Comparison of ENCODE assay signal across 1 cellular context in the genomic region with DNA sequence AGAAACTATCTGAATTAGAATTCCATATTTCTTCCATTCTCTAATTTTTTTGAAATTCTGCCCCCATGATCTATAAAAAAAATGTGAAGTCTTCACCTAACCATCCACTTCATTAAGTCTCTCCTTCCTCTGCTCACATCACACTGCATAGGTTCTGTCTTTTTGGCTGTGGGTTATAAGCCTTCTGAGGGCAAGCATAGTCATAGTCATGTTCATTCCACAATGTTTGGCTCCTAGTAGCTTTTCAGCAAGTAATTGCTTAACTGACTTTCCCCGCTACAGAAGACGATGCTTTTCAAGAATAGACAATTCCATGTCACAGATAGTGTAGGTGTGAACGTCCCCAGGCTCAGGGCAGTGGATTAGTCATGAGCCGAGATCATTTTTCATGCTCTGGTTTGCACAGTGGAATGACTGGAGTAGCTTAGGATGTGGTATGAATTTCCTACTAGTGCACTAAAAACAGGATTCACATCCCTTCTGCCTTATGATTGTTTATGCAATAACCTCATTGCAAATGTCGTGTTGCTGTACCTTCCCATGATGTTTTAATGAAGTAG.
TF ChIP-seq lines count a peak whose summit lies in the region.

No MANE protein-coding gene starts in this region.

TF ChIP-seq in HEK293, 187 proteins besides CTCF, POLR2A, EP300 and RAD21 (continued from another document):
- TF ChIP-seq SCRT1 (tag by site-specific recombination; IDR thresholded peaks at IDR 0.05; ENCODE audit: borderline replicate concordance), result no peak
- TF ChIP-seq, protein P1, sequence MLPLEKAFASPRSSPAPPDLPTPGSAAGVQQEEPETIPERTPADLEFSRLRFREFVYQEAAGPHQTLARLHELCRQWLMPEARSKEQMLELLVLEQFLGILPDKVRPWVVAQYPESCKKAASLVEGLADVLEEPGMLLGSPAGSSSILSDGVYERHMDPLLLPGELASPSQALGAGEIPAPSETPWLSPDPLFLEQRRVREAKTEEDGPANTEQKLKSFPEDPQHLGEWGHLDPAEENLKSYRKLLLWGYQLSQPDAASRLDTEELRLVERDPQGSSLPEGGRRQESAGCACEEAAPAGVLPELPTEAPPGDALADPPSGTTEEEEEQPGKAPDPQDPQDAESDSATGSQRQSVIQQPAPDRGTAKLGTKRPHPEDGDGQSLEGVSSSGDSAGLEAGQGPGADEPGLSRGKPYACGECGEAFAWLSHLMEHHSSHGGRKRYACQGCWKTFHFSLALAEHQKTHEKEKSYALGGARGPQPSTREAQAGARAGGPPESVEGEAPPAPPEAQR (tag by site-specific recombination; IDR thresholded peaks at IDR 0.05), result no peak
- no peak for TF ChIP-seq ZNF211 (tag by site-specific recombination; IDR thresholded peaks at IDR 0.05; ENCODE audit: low read depth)
- TF ChIP-seq, protein P2, sequence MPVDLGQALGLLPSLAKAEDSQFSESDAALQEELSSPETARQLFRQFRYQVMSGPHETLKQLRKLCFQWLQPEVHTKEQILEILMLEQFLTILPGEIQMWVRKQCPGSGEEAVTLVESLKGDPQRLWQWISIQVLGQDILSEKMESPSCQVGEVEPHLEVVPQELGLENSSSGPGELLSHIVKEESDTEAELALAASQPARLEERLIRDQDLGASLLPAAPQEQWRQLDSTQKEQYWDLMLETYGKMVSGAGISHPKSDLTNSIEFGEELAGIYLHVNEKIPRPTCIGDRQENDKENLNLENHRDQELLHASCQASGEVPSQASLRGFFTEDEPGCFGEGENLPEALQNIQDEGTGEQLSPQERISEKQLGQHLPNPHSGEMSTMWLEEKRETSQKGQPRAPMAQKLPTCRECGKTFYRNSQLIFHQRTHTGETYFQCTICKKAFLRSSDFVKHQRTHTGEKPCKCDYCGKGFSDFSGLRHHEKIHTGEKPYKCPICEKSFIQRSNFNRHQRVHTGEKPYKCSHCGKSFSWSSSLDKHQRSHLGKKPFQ (tag by site-specific recombination; IDR thresholded peaks at IDR 0.05), result 0 out of 2 replicates have a peak, but pooled peaks have one; percentile 21
- TF ChIP-seq ZSCAN30 (tag by site-specific recombination; IDR thresholded peaks at IDR 0.05), result no peak
- TF ChIP-seq, protein P3, sequence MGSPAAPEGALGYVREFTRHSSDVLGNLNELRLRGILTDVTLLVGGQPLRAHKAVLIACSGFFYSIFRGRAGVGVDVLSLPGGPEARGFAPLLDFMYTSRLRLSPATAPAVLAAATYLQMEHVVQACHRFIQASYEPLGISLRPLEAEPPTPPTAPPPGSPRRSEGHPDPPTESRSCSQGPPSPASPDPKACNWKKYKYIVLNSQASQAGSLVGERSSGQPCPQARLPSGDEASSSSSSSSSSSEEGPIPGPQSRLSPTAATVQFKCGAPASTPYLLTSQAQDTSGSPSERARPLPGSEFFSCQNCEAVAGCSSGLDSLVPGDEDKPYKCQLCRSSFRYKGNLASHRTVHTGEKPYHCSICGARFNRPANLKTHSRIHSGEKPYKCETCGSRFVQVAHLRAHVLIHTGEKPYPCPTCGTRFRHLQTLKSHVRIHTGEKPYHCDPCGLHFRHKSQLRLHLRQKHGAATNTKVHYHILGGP (tag by site-specific recombination; IDR thresholded peaks at IDR 0.05), result peak; percentile 46; the same call in 1 of the 2 replicates
- no peak for TF ChIP-seq ZFP41 (tag by site-specific recombination; IDR thresholded peaks at IDR 0.05; ENCODE audit: borderline replicate concordance)
- TF ChIP-seq, protein P4, sequence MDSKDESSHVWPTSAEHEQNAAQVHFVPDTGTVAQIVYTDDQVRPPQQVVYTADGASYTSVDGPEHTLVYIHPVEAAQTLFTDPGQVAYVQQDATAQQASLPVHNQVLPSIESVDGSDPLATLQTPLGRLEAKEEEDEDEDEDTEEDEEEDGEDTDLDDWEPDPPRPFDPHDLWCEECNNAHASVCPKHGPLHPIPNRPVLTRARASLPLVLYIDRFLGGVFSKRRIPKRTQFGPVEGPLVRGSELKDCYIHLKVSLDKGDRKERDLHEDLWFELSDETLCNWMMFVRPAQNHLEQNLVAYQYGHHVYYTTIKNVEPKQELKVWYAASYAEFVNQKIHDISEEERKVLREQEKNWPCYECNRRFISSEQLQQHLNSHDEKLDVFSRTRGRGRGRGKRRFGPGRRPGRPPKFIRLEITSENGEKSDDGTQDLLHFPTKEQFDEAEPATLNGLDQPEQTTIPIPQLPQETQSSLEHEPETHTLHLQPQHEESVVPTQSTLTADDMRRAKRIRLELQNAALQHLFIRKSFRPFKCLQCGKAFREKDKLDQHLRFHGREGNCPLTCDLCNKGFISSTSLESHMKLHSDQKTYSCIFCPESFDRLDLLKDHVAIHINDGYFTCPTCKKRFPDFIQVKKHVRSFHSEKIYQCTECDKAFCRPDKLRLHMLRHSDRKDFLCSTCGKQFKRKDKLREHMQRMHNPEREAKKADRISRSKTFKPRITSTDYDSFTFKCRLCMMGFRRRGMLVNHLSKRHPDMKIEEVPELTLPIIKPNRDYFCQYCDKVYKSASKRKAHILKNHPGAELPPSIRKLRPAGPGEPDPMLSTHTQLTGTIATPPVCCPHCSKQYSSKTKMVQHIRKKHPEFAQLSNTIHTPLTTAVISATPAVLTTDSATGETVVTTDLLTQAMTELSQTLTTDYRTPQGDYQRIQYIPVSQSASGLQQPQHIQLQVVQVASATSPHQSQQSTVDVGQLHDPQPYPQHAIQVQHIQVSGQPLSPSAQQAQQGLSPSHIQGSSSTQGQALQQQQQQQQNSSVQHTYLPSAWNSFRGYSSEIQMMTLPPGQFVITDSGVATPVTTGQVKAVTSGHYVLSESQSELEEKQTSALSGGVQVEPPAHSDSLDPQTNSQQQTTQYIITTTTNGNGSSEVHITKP (tag by site-specific recombination; IDR thresholded peaks at IDR 0.05), result peak; percentile 50; the same call in 1 of the 2 replicates
- TF ChIP-seq ZNF214 (tag by site-specific recombination; IDR thresholded peaks at IDR 0.05; ENCODE audit: borderline replicate concordance), result no peak
- TF ChIP-seq, protein P5, sequence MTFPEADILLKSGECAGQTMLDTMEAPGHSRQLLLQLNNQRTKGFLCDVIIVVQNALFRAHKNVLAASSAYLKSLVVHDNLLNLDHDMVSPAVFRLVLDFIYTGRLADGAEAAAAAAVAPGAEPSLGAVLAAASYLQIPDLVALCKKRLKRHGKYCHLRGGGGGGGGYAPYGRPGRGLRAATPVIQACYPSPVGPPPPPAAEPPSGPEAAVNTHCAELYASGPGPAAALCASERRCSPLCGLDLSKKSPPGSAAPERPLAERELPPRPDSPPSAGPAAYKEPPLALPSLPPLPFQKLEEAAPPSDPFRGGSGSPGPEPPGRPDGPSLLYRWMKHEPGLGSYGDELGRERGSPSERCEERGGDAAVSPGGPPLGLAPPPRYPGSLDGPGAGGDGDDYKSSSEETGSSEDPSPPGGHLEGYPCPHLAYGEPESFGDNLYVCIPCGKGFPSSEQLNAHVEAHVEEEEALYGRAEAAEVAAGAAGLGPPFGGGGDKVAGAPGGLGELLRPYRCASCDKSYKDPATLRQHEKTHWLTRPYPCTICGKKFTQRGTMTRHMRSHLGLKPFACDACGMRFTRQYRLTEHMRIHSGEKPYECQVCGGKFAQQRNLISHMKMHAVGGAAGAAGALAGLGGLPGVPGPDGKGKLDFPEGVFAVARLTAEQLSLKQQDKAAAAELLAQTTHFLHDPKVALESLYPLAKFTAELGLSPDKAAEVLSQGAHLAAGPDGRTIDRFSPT (tag by site-specific recombination; IDR thresholded peaks at IDR 0.05), result no peak
- TF ChIP-seq, protein P6, sequence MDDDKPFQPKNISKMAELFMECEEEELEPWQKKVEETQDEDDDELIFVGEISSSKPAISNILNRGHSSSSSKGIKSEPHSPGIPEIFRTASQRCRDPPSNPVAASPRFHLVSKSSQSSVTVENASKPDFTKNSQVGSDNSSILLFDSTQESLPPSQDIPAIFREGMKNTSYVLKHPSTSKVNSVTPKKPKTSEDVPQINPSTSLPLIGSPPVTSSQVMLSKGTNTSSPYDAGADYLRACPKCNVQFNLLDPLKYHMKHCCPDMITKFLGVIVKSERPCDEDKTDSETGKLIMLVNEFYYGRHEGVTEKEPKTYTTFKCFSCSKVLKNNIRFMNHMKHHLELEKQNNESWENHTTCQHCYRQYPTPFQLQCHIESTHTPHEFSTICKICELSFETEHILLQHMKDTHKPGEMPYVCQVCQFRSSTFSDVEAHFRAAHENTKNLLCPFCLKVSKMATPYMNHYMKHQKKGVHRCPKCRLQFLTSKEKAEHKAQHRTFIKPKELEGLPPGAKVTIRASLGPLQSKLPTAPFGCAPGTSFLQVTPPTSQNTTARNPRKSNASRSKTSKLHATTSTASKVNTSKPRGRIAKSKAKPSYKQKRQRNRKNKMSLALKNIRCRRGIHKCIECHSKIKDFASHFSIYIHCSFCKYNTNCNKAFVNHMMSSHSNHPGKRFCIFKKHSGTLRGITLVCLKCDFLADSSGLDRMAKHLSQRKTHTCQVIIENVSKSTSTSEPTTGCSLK (tag by site-specific recombination; IDR thresholded peaks at IDR 0.05), result no peak
- TF ChIP-seq ZNF394 (tag by site-specific recombination; IDR thresholded peaks at IDR 0.05; ENCODE audit: borderline replicate concordance), result peak; percentile 73; the same call in 1 of the 2 replicates
- TF ChIP-seq ZNF132 (tag by site-specific recombination; IDR thresholded peaks at IDR 0.05; ENCODE audit: borderline replicate concordance), result no peak
- TF ChIP-seq ZBTB1 (tag by site-specific recombination; IDR thresholded peaks at IDR 0.05), result no peak
- no peak for TF ChIP-seq ZNF114 (tag by site-specific recombination; IDR thresholded peaks at IDR 0.05)
- TF ChIP-seq ZBTB8A (tag by site-specific recombination; IDR thresholded peaks at IDR 0.05), result no peak
- TF ChIP-seq ZBTB21 (tag by site-specific recombination; IDR thresholded peaks at IDR 0.05), result no peak
- no peak for TF ChIP-seq ZNF37A (tag by site-specific recombination; IDR thresholded peaks at IDR 0.05)
- no peak for TF ChIP-seq ZIC2 (tag by site-specific recombination; IDR thresholded peaks at IDR 0.05)
- 0 out of 2 replicates have a peak, but pooled peaks have one; percentile 10 for TF ChIP-seq ZNF600 (tag by site-specific recombination; IDR thresholded peaks at IDR 0.05)
- TF ChIP-seq, protein P7, sequence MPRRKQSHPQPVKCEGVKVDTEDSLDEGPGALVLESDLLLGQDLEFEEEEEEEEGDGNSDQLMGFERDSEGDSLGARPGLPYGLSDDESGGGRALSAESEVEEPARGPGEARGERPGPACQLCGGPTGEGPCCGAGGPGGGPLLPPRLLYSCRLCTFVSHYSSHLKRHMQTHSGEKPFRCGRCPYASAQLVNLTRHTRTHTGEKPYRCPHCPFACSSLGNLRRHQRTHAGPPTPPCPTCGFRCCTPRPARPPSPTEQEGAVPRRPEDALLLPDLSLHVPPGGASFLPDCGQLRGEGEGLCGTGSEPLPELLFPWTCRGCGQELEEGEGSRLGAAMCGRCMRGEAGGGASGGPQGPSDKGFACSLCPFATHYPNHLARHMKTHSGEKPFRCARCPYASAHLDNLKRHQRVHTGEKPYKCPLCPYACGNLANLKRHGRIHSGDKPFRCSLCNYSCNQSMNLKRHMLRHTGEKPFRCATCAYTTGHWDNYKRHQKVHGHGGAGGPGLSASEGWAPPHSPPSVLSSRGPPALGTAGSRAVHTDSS (tag by site-specific recombination; IDR thresholded peaks at IDR 0.05), result no peak
- TF ChIP-seq, protein P8, sequence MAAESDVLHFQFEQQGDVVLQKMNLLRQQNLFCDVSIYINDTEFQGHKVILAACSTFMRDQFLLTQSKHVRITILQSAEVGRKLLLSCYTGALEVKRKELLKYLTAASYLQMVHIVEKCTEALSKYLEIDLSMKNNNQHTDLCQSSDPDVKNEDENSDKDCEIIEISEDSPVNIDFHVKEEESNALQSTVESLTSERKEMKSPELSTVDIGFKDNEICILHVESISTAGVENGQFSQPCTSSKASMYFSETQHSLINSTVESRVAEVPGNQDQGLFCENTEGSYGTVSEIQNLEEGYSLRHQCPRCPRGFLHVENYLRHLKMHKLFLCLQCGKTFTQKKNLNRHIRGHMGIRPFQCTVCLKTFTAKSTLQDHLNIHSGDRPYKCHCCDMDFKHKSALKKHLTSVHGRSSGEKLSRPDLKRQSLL (tag by site-specific recombination; IDR thresholded peaks at IDR 0.05), result no peak
- no peak for TF ChIP-seq ZNF341 (tag by site-specific recombination; IDR thresholded peaks at IDR 0.05; ENCODE audit: low read depth)
- TF ChIP-seq IKZF3 (tag by site-specific recombination; IDR thresholded peaks at IDR 0.05), result no peak
- TF ChIP-seq GLIS1 (tag by site-specific recombination; IDR thresholded peaks at IDR 0.05), result no peak
- no peak for TF ChIP-seq ZBTB17 (tag by site-specific recombination; IDR thresholded peaks at IDR 0.05)
